ENCODE assay signal across 35 cellular contexts in the genomic region with DNA sequence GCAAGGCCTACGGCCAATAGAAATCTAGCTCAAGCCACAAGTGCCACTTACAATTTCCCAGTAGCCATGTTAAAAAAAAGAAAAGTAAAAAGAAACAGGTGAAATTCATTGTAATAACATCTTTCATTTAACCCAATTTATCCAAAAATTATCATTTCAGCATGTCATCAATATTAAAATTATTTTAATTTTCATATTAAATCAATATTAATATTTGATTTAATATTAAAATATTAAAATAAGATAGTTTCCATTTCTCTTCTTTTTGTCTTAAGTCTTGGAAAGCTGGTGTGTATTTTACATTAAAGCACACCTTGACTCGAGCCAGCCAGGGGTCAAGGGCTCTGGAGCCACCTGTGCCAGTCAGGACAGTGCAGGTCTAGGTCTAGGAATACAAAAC. TPM values are rescaled to one million over a fixed set of nuclear protein-coding genes. Genes with fewer than 3 reads are reported as not detected.
"Had no signal": no experiment of that assay in that cellular context is flagged by ENCODE, and none has a peak within 500 bp of the region (broad histone marks: within the 10 kb centered on the region; RNA-seq: fewer than 3 reads in every experiment).

No MANE protein-coding gene starts in this region.

- H3K4me3 Mint-ChIP-seq: activated CD4-positive, alpha-beta memory T cell treated with anti-CD3 and anti-CD28 coated beads for 36 hours; activated CD4-positive, alpha-beta T cell treated with anti-CD3 and anti-CD28 coated beads for 36 hours; activated CD4-positive, alpha-beta T cell treated with anti-CD3 and anti-CD28 coated beads, Interleukin-2, amount 10 ng/mL, durations not matched to agents 24 days and 14 days; activated CD8-positive, alpha-beta T cell treated with anti-CD3 and anti-CD28 coated beads, Interleukin-2, amount 10 ng/mL, durations not matched to agents 7 days and 5 days; activated naive CD4-positive, alpha-beta T cell treated with anti-CD3 and anti-CD28 coated beads, Interleukin-2, amount 10 ng/mL, durations not matched to agents 7 days and 5 days; activated naive CD8-positive, alpha-beta T cell treated with anti-CD3 and anti-CD28 coated beads, Interleukin-2, amount 10 ng/mL, durations not matched to agents 7 days and 5 days; activated T-cell treated with anti-CD3 and anti-CD28 coated beads, Interleukin-2, amount 50 U/mL, for 24 hours; activated T-cell treated with anti-CD3 and anti-CD28 coated beads, Interleukin-2, amount 50 U/mL, for 72 hours; brain; central memory CD8-positive, alpha-beta T cell; dendritic cell treated with granulocyte-macrophage colony-stimulating factor and Interleukin-4, amounts not matched to agents 40 ng/mL and 50 ng/mL, for 4 days; endodermal cell; T-helper 17 cell; T-helper 2 cell treated with Interferon-gamma antibody and Interleukin-4, amounts not matched to agents 5 μg/mL and 100 μg/mL, for 36 hours had no signal

- H3K36me3 Mint-ChIP-seq: activated CD4-positive, alpha-beta memory T cell treated with anti-CD3 and anti-CD28 coated beads for 36 hours; activated naive CD4-positive, alpha-beta T cell treated with anti-CD3 and anti-CD28 coated beads, Interleukin-2, amount 10 ng/mL, durations not matched to agents 7 days and 5 days; activated naive CD4-positive, alpha-beta T cell treated with anti-CD3 and anti-CD28 coated beads, Interleukin-2, amount 50 U/mL, for 72 hours; activated naive CD8-positive, alpha-beta T cell treated with anti-CD3 and anti-CD28 coated beads, Interleukin-2, amount 10 ng/mL, durations not matched to agents 7 days and 5 days; brain had no signal

- H3K4me3 ChIP-seq: coronary artery, dorsolateral prefrontal cortex, esophagus muscularis mucosa, gastroesophageal sphincter, heart right ventricle had no signal

- H3K4me1 ChIP-seq: esophagus muscularis mucosa, gastroesophageal sphincter had no signal

- DNase-seq: activated CD4-positive, alpha-beta memory T cell treated with anti-CD3 and anti-CD28 coated beads for 36 hours; activated CD4-positive, alpha-beta T cell treated with anti-CD3 and anti-CD28 coated beads for 36 hours; activated CD4-positive, alpha-beta T cell treated with anti-CD3 and anti-CD28 coated beads, Interleukin-2, amount 10 ng/mL, durations not matched to agents 24 days and 14 days; activated CD4-positive, CD25-positive, alpha-beta regulatory T cell; activated CD4-positive, CD25-positive, alpha-beta regulatory T cell treated with anti-CD3 and anti-CD28 coated beads, Interleukin-2, amount 50 U/mL, for 72 hours; activated CD8-positive, alpha-beta memory T cell treated with anti-CD3 and anti-CD28 coated beads, Interleukin-2, amount 50 U/mL, for 48 hours; activated CD8-positive, alpha-beta T cell treated with anti-CD3 and anti-CD28 coated beads, Interleukin-2, amount 10 ng/mL, durations not matched to agents 7 days and 5 days; activated gamma-delta T cell; activated naive CD4-positive, alpha-beta T cell; activated naive CD4-positive, alpha-beta T cell treated with anti-CD3 and anti-CD28 coated beads, Interleukin-2, amount 10 ng/mL, durations not matched to agents 7 days and 5 days; activated naive CD8-positive, alpha-beta T cell treated with anti-CD3 and anti-CD28 coated beads, Interleukin-2, amount 10 ng/mL, durations not matched to agents 7 days and 5 days; activated T-cell treated with anti-CD3 and anti-CD28 coated beads for 4 hours; activated T-cell treated with anti-CD3 and anti-CD28 coated beads, Interleukin-2, amount 50 U/mL, for 24 hours; activated T-cell treated with anti-CD3 and anti-CD28 coated beads, Interleukin-2, amount 50 U/mL, for 72 hours; amygdala; aorta; dorsolateral prefrontal cortex; effector memory CD4-positive, alpha-beta T cell; endodermal cell; erythroblast; foreskin keratinocyte; heart right ventricle; T-helper 1 cell; T-helper 17 cell; T1000; WERI-Rb-1 had no signal

- H3K9me3 Mint-ChIP-seq: activated CD4-positive, alpha-beta memory T cell treated with anti-CD3 and anti-CD28 coated beads for 36 hours; activated CD4-positive, alpha-beta T cell treated with anti-CD3 and anti-CD28 coated beads, Interleukin-2, amount 10 ng/mL, durations not matched to agents 24 days and 14 days; activated naive CD4-positive, alpha-beta T cell treated with anti-CD3 and anti-CD28 coated beads, Interleukin-2, amount 10 ng/mL, durations not matched to agents 7 days and 5 days; activated naive CD4-positive, alpha-beta T cell treated with anti-CD3 and anti-CD28 coated beads, Interleukin-2, amount 50 U/mL, for 72 hours; activated naive CD8-positive, alpha-beta T cell treated with anti-CD3 and anti-CD28 coated beads, Interleukin-2, amount 10 ng/mL, durations not matched to agents 7 days and 5 days; activated T-cell treated with anti-CD3 and anti-CD28 coated beads, Interleukin-2, amount 50 U/mL, for 24 hours; activated T-cell treated with anti-CD3 and anti-CD28 coated beads, Interleukin-2, amount 50 U/mL, for 72 hours; brain; central memory CD8-positive, alpha-beta T cell; dendritic cell treated with granulocyte-macrophage colony-stimulating factor and Interleukin-4, amounts not matched to agents 40 ng/mL and 50 ng/mL, for 4 days; endodermal cell; T-helper 2 cell treated with Interferon-gamma antibody and Interleukin-4, amounts not matched to agents 5 μg/mL and 100 μg/mL, for 36 hours had no signal

- H3K27me3 ChIP-seq: dorsolateral prefrontal cortex, foreskin keratinocyte had no signal

- H3K36me3 ChIP-seq: esophagus muscularis mucosa, gastroesophageal sphincter, heart right ventricle, WERI-Rb-1 had no signal

- ATAC-seq: activated CD4-positive, alpha-beta T cell treated with anti-CD3 and anti-CD28 coated beads for 36 hours; activated CD8-positive, alpha-beta T cell treated with anti-CD3 and anti-CD28 coated beads, Interleukin-2, amount 10 ng/mL, durations not matched to agents 7 days and 5 days; activated naive CD4-positive, alpha-beta T cell treated with anti-CD3 and anti-CD28 coated beads, Interleukin-2, amount 50 U/mL, for 72 hours; activated T-cell treated with anti-CD3 and anti-CD28 coated beads, Interleukin-2, amount 50 U/mL, for 72 hours; foreskin keratinocyte; gastroesophageal sphincter; T-helper 17 cell had no signal

- H3K9me3 ChIP-seq: esophagus muscularis mucosa, gastroesophageal sphincter, heart right ventricle had no signal

- H3K27ac ChIP-seq: coronary artery, dorsolateral prefrontal cortex, esophagus muscularis mucosa, foreskin keratinocyte, gastroesophageal sphincter, heart right ventricle, WERI-Rb-1 had no signal

- FAIRE-seq: bronchial epithelial cell had no signal

- H3K27ac Mint-ChIP-seq: activated CD4-positive, alpha-beta memory T cell treated with anti-CD3 and anti-CD28 coated beads for 36 hours; activated CD4-positive, alpha-beta T cell treated with anti-CD3 and anti-CD28 coated beads for 36 hours; activated CD4-positive, alpha-beta T cell treated with anti-CD3 and anti-CD28 coated beads, Interleukin-2, amount 10 ng/mL, durations not matched to agents 24 days and 14 days; activated CD8-positive, alpha-beta T cell treated with anti-CD3 and anti-CD28 coated beads, Interleukin-2, amount 10 ng/mL, durations not matched to agents 7 days and 5 days; activated naive CD4-positive, alpha-beta T cell treated with anti-CD3 and anti-CD28 coated beads, Interleukin-2, amount 10 ng/mL, durations not matched to agents 7 days and 5 days; activated naive CD4-positive, alpha-beta T cell treated with anti-CD3 and anti-CD28 coated beads, Interleukin-2, amount 50 U/mL, for 72 hours; activated naive CD8-positive, alpha-beta T cell treated with anti-CD3 and anti-CD28 coated beads, Interleukin-2, amount 10 ng/mL, durations not matched to agents 7 days and 5 days; activated T-cell treated with anti-CD3 and anti-CD28 coated beads, Interleukin-2, amount 50 U/mL, for 24 hours; activated T-cell treated with anti-CD3 and anti-CD28 coated beads, Interleukin-2, amount 50 U/mL, for 72 hours; brain; dendritic cell treated with granulocyte-macrophage colony-stimulating factor and Interleukin-4, amounts not matched to agents 40 ng/mL and 50 ng/mL, for 4 days; endodermal cell; T-helper 17 cell; T-helper 2 cell treated with Interferon-gamma antibody and Interleukin-4, amounts not matched to agents 5 μg/mL and 100 μg/mL, for 36 hours had no signal

RNA-seq across cellular contexts. Expression of a gene that starts 12.7 kb away (rescaled TPM):
- total RNA-seq: activated CD4-positive, alpha-beta memory T cell treated with anti-CD3 and anti-CD28 coated beads for 36 hours had no signal
- polyA plus RNA-seq: aorta had no signal
